In the genomic region with DNA sequence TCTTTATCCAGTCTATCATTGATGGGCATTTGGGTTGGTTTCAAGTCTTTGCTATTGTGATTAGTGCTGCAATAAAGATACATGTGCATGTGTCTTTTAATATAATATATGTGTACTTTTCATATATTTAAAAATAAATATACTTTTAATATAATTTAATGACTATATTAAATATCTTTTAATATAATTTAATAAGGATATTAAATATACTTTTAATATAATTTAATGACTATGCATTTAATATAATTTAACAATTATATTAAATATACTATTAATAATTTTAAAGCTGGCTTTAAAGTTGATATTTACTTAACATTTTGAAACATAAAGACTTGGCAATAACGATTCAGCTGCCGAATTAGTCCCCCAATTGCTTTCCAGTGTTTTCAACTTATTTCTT, we compare ENCODE assay signal across 1 cellular context.
TF ChIP-seq lines count a peak whose summit lies in the region.

No MANE protein-coding gene starts in this region.

TF ChIP-seq in WTC11, 78 proteins besides CTCF, POLR2A, EP300 and RAD21 (continued from another document):
- no peak for TF ChIP-seq TEAD1 (CRISPR knock-in tag; IDR thresholded peaks at IDR 0.05)
- no peak for TF ChIP-seq ELF4 (CRISPR knock-in tag; IDR thresholded peaks at IDR 0.05; ENCODE audit: low read depth)
- TF ChIP-seq ATF1 (CRISPR knock-in tag; IDR thresholded peaks at IDR 0.05) = no peak
TF ChIP-seq in WTC11: peak in this region for 1.
